ENCODE assay signal across 21 cellular contexts in the genomic region with DNA sequence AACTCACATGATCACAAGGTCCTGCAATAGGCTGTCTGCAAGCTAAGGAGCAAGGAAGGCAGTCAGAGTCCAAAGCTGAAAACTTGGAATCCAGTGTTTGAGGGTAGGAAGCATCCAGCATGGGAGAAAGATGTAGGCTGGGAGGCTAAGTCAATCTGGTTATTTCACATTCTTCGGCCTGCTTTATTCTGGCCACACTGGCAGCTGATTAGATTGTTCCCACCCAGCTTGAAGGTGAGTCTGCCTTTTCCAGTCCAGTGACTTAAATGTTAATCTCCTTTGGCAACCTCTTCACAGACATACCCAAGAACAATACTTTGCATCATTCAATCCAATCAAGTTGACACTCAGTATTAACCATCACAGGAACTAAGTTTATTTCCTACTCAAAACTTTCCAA.
DNase-seq lines count a peak whose midpoint lies in the region; ATAC-seq, FAIRE-seq and TF ChIP-seq lines count a peak whose summit lies in the region.
"Had no signal": no experiment of that assay in that cellular context is flagged by ENCODE, and none has a peak within 500 bp of the region (broad histone marks: within the 10 kb centered on the region; RNA-seq: fewer than 3 reads in every experiment).

No MANE protein-coding gene starts in this region.

- H3K27ac Mint-ChIP-seq in activated T-cell treated with anti-CD3 and anti-CD28 coated beads, Interleukin-2, amount 50 U/mL, for 72 hours = no peak overlapping the region
- H3K27ac Mint-ChIP-seq: B cell; CD4-positive, alpha-beta T cell; CD8-positive, alpha-beta T cell had no signal

- no peaks in the 10 kb centered on the region for H3K36me3 ChIP-seq in WERI-Rb-1
- H3K36me3 ChIP-seq: BLaER1 treated with 17β-estradiol and CSF1 and Interleukin-3, amounts not matched to agents 10 nM and 100 nM had no signal

- H3K27me3 Mint-ChIP-seq in activated T-cell treated with anti-CD3 and anti-CD28 coated beads, Interleukin-2, amount 50 U/mL, for 72 hours (ENCODE audit: low read depth) = no peaks in the 10 kb centered on the region
- H3K27me3 Mint-ChIP-seq: B cell; CD4-positive, alpha-beta T cell had no signal

- DNase-seq in WERI-Rb-1 = peak; percentile 10
- DNase-seq in urothelium cell line (ENCODE audit: low spot score) = no peak
- DNase-seq in activated T-cell treated with anti-CD3 and anti-CD28 coated beads, Interleukin-2, amount 50 U/mL, for 72 hours = no peak
- DNase-seq in NCI-H146 treated with DMSO at 0.1 percent for 48 hours (lab: John Stamatoyannopoulos, UW; ENCODE audit: unreplicated experiment) = no peak
- no peak for DNase-seq in activated CD4-positive, alpha-beta T cell treated with anti-CD3 and anti-CD28 coated beads for 48 hours
- DNase-seq: AML-193; Caco-2; Calu3; CD4-positive, alpha-beta T cell; CD8-positive, alpha-beta T cell; DMS79 treated with DMSO at 0.1 percent for 48 hours; GF-D8 had no signal

- no peaks in the 10 kb centered on the region for H3K27me3 ChIP-seq in WERI-Rb-1 (ENCODE audit: insufficient read depth, low read depth, severe bottlenecking)
- H3K27me3 ChIP-seq: BLaER1 treated with 17β-estradiol and CSF1 and Interleukin-3, amounts not matched to agents 10 nM and 100 nM had no signal

- FAIRE-seq in urothelium cell line (lab: Jason Lieb, UNC) = peak; percentile 48
- FAIRE-seq: A549, D721Med, G401.6, GM12891, GM19239 had no signal

- H3K27ac ChIP-seq in WERI-Rb-1 = no peak overlapping the region
- H3K27ac ChIP-seq: A549; BLaER1 treated with 17β-estradiol and CSF1 and Interleukin-3, amounts not matched to agents 10 nM and 100 nM; C4-2B had no signal

- H3K9me3 Mint-ChIP-seq in activated T-cell treated with anti-CD3 and anti-CD28 coated beads, Interleukin-2, amount 50 U/mL, for 72 hours = no peaks in the 10 kb centered on the region
- H3K9me3 Mint-ChIP-seq: CD4-positive, alpha-beta T cell; CD8-positive, alpha-beta T cell had no signal

- H3K36me3 Mint-ChIP-seq in activated T-cell treated with anti-CD3 and anti-CD28 coated beads, Interleukin-2, amount 50 U/mL, for 72 hours (ENCODE audit: insufficient read depth in 2 of 2) = no peaks in the 10 kb centered on the region
- H3K36me3 Mint-ChIP-seq: CD8-positive, alpha-beta T cell had no signal

- peaks cover 4% of the 10 kb centered on the region for H3K4me1 Mint-ChIP-seq in activated T-cell treated with anti-CD3 and anti-CD28 coated beads, Interleukin-2, amount 50 U/mL, for 72 hours (ENCODE audit: low read depth)

- no peak overlapping the region for H3K4me3 ChIP-seq in WERI-Rb-1 (ENCODE audit: low read depth, low read length)
- H3K4me3 ChIP-seq: A549; BLaER1 treated with 17β-estradiol and CSF1 and Interleukin-3, amounts not matched to agents 10 nM and 100 nM had no signal

- no peak for TF ChIP-seq CTCF in WERI-Rb-1 (IDR thresholded peaks at IDR 0.05; ENCODE audit: low read depth, low read length)

- no peaks in the 10 kb centered on the region for H3K9me3 ChIP-seq in WERI-Rb-1 (ENCODE audit: severe bottlenecking)
- H3K9me3 ChIP-seq: A549, Caco-2 had no signal

- no peak overlapping the region for H3K4me3 Mint-ChIP-seq in activated T-cell treated with anti-CD3 and anti-CD28 coated beads, Interleukin-2, amount 50 U/mL, for 72 hours
- H3K4me3 Mint-ChIP-seq: B cell; CD4-positive, alpha-beta T cell; CD8-positive, alpha-beta T cell had no signal

- peak; percentile 79 for ATAC-seq in esophagus mucosa
- ATAC-seq in activated T-cell treated with anti-CD3 and anti-CD28 coated beads, Interleukin-2, amount 50 U/mL, for 72 hours (replicated peaks in 1 of 2) = no peak
- ATAC-seq: A549; CD8-positive, alpha-beta T cell had no signal
